ENCODE assay signal across 8 cellular contexts in the genomic region with DNA sequence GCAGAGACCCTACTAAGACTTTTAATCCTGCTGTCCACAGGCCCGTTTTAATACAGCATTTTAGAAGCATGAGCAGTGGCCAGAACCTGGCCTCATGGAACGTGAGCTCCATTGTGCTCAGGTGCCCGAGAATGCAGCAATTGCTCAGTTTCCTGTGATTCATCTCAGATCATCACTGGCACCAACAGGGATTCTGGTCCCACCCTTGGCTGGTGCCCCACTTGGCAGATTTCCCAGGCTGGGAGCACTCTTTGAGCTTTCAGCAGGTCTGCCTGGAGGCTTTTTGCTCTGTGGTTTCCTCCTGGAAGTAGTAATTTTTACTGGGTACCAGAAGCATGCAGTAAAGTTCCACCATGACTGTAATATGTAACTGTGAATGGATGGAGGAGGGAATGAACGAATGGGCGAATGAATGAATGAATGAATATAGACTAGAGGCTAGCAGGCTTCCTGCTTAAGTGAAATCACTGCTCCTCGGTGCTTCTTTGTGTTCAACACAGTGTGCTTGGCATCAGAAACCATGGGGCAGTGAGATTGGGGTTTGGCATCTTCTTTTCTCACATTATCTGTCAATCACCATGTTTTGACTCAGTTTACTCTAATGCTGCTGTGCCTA.
DNase-seq lines count a peak whose midpoint lies in the region; ATAC-seq and TF ChIP-seq lines count a peak whose summit lies in the region.

No MANE protein-coding gene starts in this region.

- in situ Hi-C loops in G401 (cut with HindIII; ENCODE audit: low sequenced_read_pairs), result no loop called here

- peaks cover 7% of the 10 kb centered on the region for H3K27me3 Mint-ChIP-seq in nephron (ENCODE audit: low read depth)
- H3K27me3 Mint-ChIP-seq in natural killer cell treated with Interleukin-12 subunit alpha and Interleukin-12 subunit beta and Interleukin-15 and Interleukin-18, amount 100 ng/mL, for 72 hours, result no peaks in the 10 kb centered on the region

- H3K27ac Mint-ChIP-seq in nephron, result peak overlapping the region in 2 of 3 experiments; percentile 74 to 87
- no peak overlapping the region for H3K27ac Mint-ChIP-seq in natural killer cell treated with Interleukin-12 subunit alpha and Interleukin-12 subunit beta and Interleukin-15 and Interleukin-18, amount 100 ng/mL, for 72 hours

- TF ChIP-seq CTCF in nephron (IDR thresholded peaks at IDR 0.05; ENCODE audit: unreplicated experiment in 3 of 3), result no peak

- H3K36me3 Mint-ChIP-seq in nephron (ENCODE audit: low read depth), result no peaks in the 10 kb centered on the region
- no peaks in the 10 kb centered on the region for H3K36me3 Mint-ChIP-seq in natural killer cell treated with Interleukin-12 subunit alpha and Interleukin-12 subunit beta and Interleukin-15 and Interleukin-18, amount 100 ng/mL, for 72 hours

- H3K9me3 Mint-ChIP-seq in nephron, result no peaks in the 10 kb centered on the region
- H3K9me3 Mint-ChIP-seq in natural killer cell treated with Interleukin-12 subunit alpha and Interleukin-12 subunit beta and Interleukin-15 and Interleukin-18, amount 100 ng/mL, for 72 hours, result no peaks in the 10 kb centered on the region

- DNase-seq in G401 (ENCODE audit: low spot score), result peak; percentile 87
- peak; percentile 99 for DNase-seq in NCI-H226
- peak; percentile 97 to 99 for DNase-seq in dermis microvascular lymphatic vessel endothelial cell (ENCODE audit: low read depth in 2 of 2)
- no peak for DNase-seq in natural killer cell treated with Interleukin-12 subunit alpha and Interleukin-12 subunit beta and Interleukin-15 and Interleukin-18, amount 100 ng/mL, for 72 hours (ENCODE audit: low spot score)
- DNase-seq in GF-D8 (lab: John Stamatoyannopoulos, UW), result no peak

- no peak for ATAC-seq in GM18517 (IDR thresholded peaks at IDR 0.05; ENCODE audit: unreplicated experiment)
- ATAC-seq in natural killer cell treated with Interleukin-12 subunit alpha and Interleukin-12 subunit beta and Interleukin-15 and Interleukin-18, amount 100 ng/mL, for 72 hours, result no peak
- ATAC-seq in HG03378 (IDR thresholded peaks at IDR 0.05; ENCODE audit: unreplicated experiment), result no peak

- H3K4me1 Mint-ChIP-seq in nephron, result peaks cover 53% of the 10 kb centered on the region
- peaks cover 6% of the 10 kb centered on the region in 2 donors for H3K4me1 Mint-ChIP-seq in natural killer cell treated with Interleukin-12 subunit alpha and Interleukin-12 subunit beta and Interleukin-15 and Interleukin-18, amount 100 ng/mL, for 72 hours (ENCODE audit: low read depth in 2 of 2)

- no peak overlapping the region for H3K4me3 Mint-ChIP-seq in nephron
- H3K4me3 Mint-ChIP-seq in natural killer cell treated with Interleukin-12 subunit alpha and Interleukin-12 subunit beta and Interleukin-15 and Interleukin-18, amount 100 ng/mL, for 72 hours, result no peak overlapping the region

Comparison
In these comparisons a context has a peak if more than half of its experiments do, and no peak if none do; other contexts are left out.
1. DNase-seq: peak in G401 (single experiment), NCI-H226 (single experiment) and dermis microvascular lymphatic vessel endothelial cell (2 of 2); none in natural killer cell treated with Interleukin-12 subunit alpha and Interleukin-12 subunit beta and Interleukin-15 and Interleukin-18, amount 100 ng/mL, for 72 hours (single experiment) and GF-D8 (single experiment).
2. H3K27ac Mint-ChIP-seq: peak in nephron (2 of 3); none in natural killer cell treated with Interleukin-12 subunit alpha and Interleukin-12 subunit beta and Interleukin-15 and Interleukin-18, amount 100 ng/mL, for 72 hours (0 of 2).